Comparison of ENCODE assay signal across 2 cellular contexts in the genomic region with DNA sequence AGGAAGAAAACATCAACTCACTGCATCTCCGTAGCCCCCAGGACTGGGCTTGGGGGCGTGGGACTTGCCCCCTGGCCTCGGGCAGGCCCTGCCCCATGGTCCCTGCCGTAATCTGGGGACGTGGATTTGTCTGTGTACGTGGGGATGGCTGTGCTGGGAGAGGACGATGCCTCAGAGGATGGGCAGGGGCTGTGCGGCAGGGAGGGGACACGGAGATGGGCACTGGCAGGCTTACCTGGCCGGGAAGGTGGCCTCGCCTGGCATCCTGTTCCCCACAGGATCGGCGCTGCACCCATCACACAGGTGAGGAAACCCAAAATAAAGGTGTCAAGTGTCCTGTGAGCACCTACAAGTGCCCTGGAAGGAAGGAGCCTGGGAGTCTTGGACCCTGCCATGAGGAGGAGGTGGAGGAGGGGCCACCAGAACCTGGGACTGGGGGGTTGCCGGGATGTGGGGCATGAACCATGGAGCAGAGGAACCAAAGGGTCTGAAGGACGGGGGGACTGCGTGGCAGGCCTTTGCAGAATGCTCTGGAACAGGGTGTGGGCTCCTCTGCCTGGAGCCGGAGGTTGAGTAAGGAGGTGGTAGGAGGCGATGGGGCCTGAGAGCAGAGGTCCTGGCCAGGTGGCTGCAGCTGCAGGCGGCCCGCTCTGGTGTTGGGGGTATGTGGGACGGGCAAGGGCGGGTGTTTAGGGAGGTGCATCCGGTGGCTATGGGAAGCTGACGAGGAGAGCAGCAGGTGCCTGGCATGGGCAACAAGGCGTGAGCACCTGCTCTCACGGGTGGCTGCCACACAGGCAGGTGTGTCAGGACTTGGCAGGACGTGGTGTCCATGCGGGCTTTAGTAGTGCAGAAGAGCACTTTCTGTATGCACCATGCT.
TF ChIP-seq lines count a peak whose summit lies in the region.

No MANE protein-coding gene starts in this region.

TF ChIP-seq in HCT116, 20 proteins besides CTCF, POLR2A, EP300 and RAD21:
- TF ChIP-seq MAX (IDR thresholded peaks at IDR 0.05) (no peak), JUND (IDR thresholded peaks at IDR 0.05) (no peak), POLR2AphosphoS5 (IDR thresholded peaks at IDR 0.05; ENCODE audit: low read depth, low read length) (no peak), ZNF274 (IDR thresholded peaks at IDR 0.05; ENCODE audit: low read depth, low read length) (no peak), SP1 (IDR thresholded peaks at IDR 0.05; ENCODE audit: low read depth) (no peak), YY1 (IDR thresholded peaks at IDR 0.05; ENCODE audit: extremely low read depth, insufficient replicate concordance, low read depth, low read length) (no peak), CBX3 (IDR thresholded peaks at IDR 0.05; ENCODE audit: low read depth) (no peak), EZH2 (IDR thresholded peaks at IDR 0.05) (no peak), ZFX (IDR thresholded peaks at IDR 0.05) (no peak), CEBPB (IDR thresholded peaks at IDR 0.05; ENCODE audit: low read depth) (no peak), EZH2phosphoT487 (IDR thresholded peaks at IDR 0.05; ENCODE audit: borderline replicate concordance) (no peak), ZBTB33 (IDR thresholded peaks at IDR 0.05; ENCODE audit: extremely low read depth, insufficient replicate concordance, low read length) (no peak), SIN3A (IDR thresholded peaks at IDR 0.05; ENCODE audit: low read depth) (no peak), TCF7L2 (IDR thresholded peaks at IDR 0.05; ENCODE audit: borderline replicate concordance, extremely low read depth, insufficient read depth, insufficient read length) (no peak), FOSL1 (IDR thresholded peaks at IDR 0.05; ENCODE audit: low read depth) (no peak), ELF1 (IDR thresholded peaks at IDR 0.05; ENCODE audit: borderline replicate concordance, low read depth) (no peak)
- TF ChIP-seq, protein P1, sequence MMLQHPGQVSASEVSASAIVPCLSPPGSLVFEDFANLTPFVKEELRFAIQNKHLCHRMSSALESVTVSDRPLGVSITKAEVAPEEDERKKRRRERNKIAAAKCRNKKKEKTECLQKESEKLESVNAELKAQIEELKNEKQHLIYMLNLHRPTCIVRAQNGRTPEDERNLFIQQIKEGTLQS (IDR thresholded peaks at IDR 0.05) = no peak
- TF ChIP-seq, protein P2, sequence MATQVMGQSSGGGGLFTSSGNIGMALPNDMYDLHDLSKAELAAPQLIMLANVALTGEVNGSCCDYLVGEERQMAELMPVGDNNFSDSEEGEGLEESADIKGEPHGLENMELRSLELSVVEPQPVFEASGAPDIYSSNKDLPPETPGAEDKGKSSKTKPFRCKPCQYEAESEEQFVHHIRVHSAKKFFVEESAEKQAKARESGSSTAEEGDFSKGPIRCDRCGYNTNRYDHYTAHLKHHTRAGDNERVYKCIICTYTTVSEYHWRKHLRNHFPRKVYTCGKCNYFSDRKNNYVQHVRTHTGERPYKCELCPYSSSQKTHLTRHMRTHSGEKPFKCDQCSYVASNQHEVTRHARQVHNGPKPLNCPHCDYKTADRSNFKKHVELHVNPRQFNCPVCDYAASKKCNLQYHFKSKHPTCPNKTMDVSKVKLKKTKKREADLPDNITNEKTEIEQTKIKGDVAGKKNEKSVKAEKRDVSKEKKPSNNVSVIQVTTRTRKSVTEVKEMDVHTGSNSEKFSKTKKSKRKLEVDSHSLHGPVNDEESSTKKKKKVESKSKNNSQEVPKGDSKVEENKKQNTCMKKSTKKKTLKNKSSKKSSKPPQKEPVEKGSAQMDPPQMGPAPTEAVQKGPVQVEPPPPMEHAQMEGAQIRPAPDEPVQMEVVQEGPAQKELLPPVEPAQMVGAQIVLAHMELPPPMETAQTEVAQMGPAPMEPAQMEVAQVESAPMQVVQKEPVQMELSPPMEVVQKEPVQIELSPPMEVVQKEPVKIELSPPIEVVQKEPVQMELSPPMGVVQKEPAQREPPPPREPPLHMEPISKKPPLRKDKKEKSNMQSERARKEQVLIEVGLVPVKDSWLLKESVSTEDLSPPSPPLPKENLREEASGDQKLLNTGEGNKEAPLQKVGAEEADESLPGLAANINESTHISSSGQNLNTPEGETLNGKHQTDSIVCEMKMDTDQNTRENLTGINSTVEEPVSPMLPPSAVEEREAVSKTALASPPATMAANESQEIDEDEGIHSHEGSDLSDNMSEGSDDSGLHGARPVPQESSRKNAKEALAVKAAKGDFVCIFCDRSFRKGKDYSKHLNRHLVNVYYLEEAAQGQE (IDR thresholded peaks at IDR 0.05; ENCODE audit: low read depth) = no peak

TF ChIP-seq in HepG2, 621 proteins besides CTCF, POLR2A, EP300 and RAD21:
- TF ChIP-seq NFIB (CRISPR knock-in tag; IDR thresholded peaks at IDR 0.05; ENCODE audit: borderline replicate concordance) (no peak), MYNN (CRISPR knock-in tag; IDR thresholded peaks at IDR 0.05; ENCODE audit: low read depth) (no peak), ZC3H13 (CRISPR knock-in tag; IDR thresholded peaks at IDR 0.05) (no peak)
TF ChIP-seq in HepG2: peak in this region for 0.
